ENCODE assay signal across 23 cellular contexts in genomic region chr11:108112059-108112458, GRCh38. TPM values are rescaled to one million over a fixed set of nuclear protein-coding genes. Genes with fewer than 3 reads are reported as not detected.
DNase-seq lines count a peak whose midpoint lies in the region; ATAC-seq and TF ChIP-seq lines count a peak whose summit lies in the region.
"Had no signal": no experiment of that assay in that cellular context is flagged by ENCODE, and none has a peak within 500 bp of the region (broad histone marks: within the 10 kb centered on the region; RNA-seq: fewer than 3 reads in every experiment).

No MANE protein-coding gene starts in this region.

- H3K9ac ChIP-seq in PC-3 (ENCODE audit: low read length) = no peak overlapping the region
- H3K9ac ChIP-seq: BLaER1 had no signal

- H3K27me3 Mint-ChIP-seq in CD4-positive, CD25-positive, alpha-beta regulatory T cell = no peaks in the 10 kb centered on the region
- H3K27me3 Mint-ChIP-seq in endothelial cell (ENCODE audit: unreplicated experiment) = no peaks in the 10 kb centered on the region
- H3K27me3 Mint-ChIP-seq: activated CD8-positive, alpha-beta T cell treated with anti-CD3 and anti-CD28 coated beads for 36 hours had no signal

- no TSS peak for BruUV-seq in PC-3 (replicated peaks; lab: Mats Ljungman, UMichigan)

- no peaks in the 10 kb centered on the region for H3K9me2 ChIP-seq in PC-3 (replicated peaks; ENCODE audit: low read length)

- H3K4me1 Mint-ChIP-seq in CD4-positive, CD25-positive, alpha-beta regulatory T cell = peaks cover 2 to 8% (median 5%) of the 10 kb centered on the region in 4 donors
- H3K4me1 Mint-ChIP-seq in endothelial cell (ENCODE audit: unreplicated experiment) = no peaks in the 10 kb centered on the region

- no peak overlapping the region for H3K4me2 ChIP-seq in PC-3 (ENCODE audit: low read length)
- H3K4me2 ChIP-seq: BLaER1, hepatocyte had no signal

- no peaks in the 10 kb centered on the region for H3K27me3 ChIP-seq in CD4-positive, CD25-positive, alpha-beta regulatory T cell (ENCODE audit: control insufficient read depth, insufficient read depth, low read length)
- H3K27me3 ChIP-seq in PC-3 (ENCODE audit: low read length) (no peaks in the 10 kb centered on the region), stomach (no peaks in the 10 kb centered on the region)
- H3K27me3 ChIP-seq: BLaER1, foreskin keratinocyte, hepatocyte, upper lobe of right lung had no signal

- no peak for TF ChIP-seq EP300 in stomach (IDR thresholded peaks at IDR 0.05)

- H3K27ac ChIP-seq in CD4-positive, CD25-positive, alpha-beta regulatory T cell (ENCODE audit: insufficient read depth, low read length, poor library complexity, severe bottlenecking) = no peak overlapping the region
- H3K27ac ChIP-seq in PC-3 (ENCODE audit: low read length) = no peak overlapping the region
- no peak overlapping the region for H3K27ac ChIP-seq in stomach
- H3K27ac ChIP-seq: BLaER1, foreskin keratinocyte, hepatocyte, upper lobe of right lung had no signal

- CTCF ChIA-PET in PC-3 (lab: Charles Lee) = no interaction called here

- H3K36me3 ChIP-seq in CD4-positive, CD25-positive, alpha-beta regulatory T cell (ENCODE audit: control insufficient read depth, insufficient read depth, low read length) = no peaks in the 10 kb centered on the region
- no peaks in the 10 kb centered on the region; the same call in 1 of the 2 replicates for H3K36me3 ChIP-seq in PC-3 (ENCODE audit: low read depth, low read length)
- peaks cover 0 to 8% (median 2%) of the 10 kb centered on the region in 4 donors for H3K36me3 ChIP-seq in stomach

- DNase-seq in CD4-positive, CD25-positive, alpha-beta regulatory T cell = no peak
- peak; percentile 13 for DNase-seq in ELR (ENCODE audit: low read depth)
- DNase-seq in PC-3 = peak; percentile 10
- DNase-seq in fibroblast of mammary gland (ENCODE audit: low read depth) = peak; percentile 38
- no peak for DNase-seq in stomach
- DNase-seq in endothelial cell (ENCODE audit: low spot score) = no peak
- no peak for DNase-seq in stimulated activated CD4-positive, alpha-beta T cell treated with anti-CD3 and anti-CD28 coated beads, Interleukin-4, amount 100 ng/mL, for 1 hour
- DNase-seq: ACHN; activated CD4-positive, CD25-positive, alpha-beta regulatory T cell; activated CD8-positive, alpha-beta T cell treated with anti-CD3 and anti-CD28 coated beads for 36 hours; activated gamma-delta T cell treated with Interleukin-2 at 50 U/mL for 16 hours; amygdala; KG1; mucosa of descending colon; NCI-H146; T1000; upper lobe of right lung had no signal

- H3K9me3 Mint-ChIP-seq in CD4-positive, CD25-positive, alpha-beta regulatory T cell = no peaks in the 10 kb centered on the region
- no peaks in the 10 kb centered on the region for H3K9me3 Mint-ChIP-seq in endothelial cell (ENCODE audit: unreplicated experiment)
- H3K9me3 Mint-ChIP-seq: activated CD8-positive, alpha-beta T cell treated with anti-CD3 and anti-CD28 coated beads for 36 hours; neural crest cell had no signal

- H2AFZ ChIP-seq in PC-3 (ENCODE audit: low read length) = no peak overlapping the region
- H2AFZ ChIP-seq: hepatocyte had no signal

- TF ChIP-seq CTCF in PC-3 (conservative IDR thresholded peaks at IDR 0.05; ENCODE audit: low read depth, low read length) = no peak
- no peak for TF ChIP-seq CTCF in fibroblast of mammary gland (conservative IDR thresholded peaks at IDR 0.05; ENCODE audit: control insufficient read depth, insufficient read depth, low read depth, low read length)
- no peak for TF ChIP-seq CTCF in stomach (IDR thresholded peaks at IDR 0.05)
- no peak for TF ChIP-seq CTCF in endothelial cell (IDR thresholded peaks at IDR 0.05; ENCODE audit: unreplicated experiment)

- no peak for ATAC-seq in CD4-positive, CD25-positive, alpha-beta regulatory T cell (ENCODE audit: low read depth in 2 of 2)
- ATAC-seq in PC-3 (peak; percentile 9; the same call in 1 of the 2 replicates), HG03460 (IDR thresholded peaks at IDR 0.05; ENCODE audit: unreplicated experiment) (no peak)
- ATAC-seq: activated CD8-positive, alpha-beta T cell treated with anti-CD3 and anti-CD28 coated beads for 36 hours; foreskin keratinocyte; mucosa of descending colon; sciatic nerve; upper lobe of right lung had no signal

- H3K4me3 ChIP-seq in CD4-positive, CD25-positive, alpha-beta regulatory T cell (ENCODE audit: low read depth, low read length) = no peak overlapping the region
- no peak overlapping the region for H3K4me3 ChIP-seq in PC-3 (ENCODE audit: low read length)
- no peak overlapping the region for H3K4me3 ChIP-seq in fibroblast of mammary gland (ENCODE audit: control insufficient read depth, low read depth, low read length)
- H3K4me3 ChIP-seq in stomach = no peak overlapping the region
- H3K4me3 ChIP-seq: BLaER1, hepatocyte, mucosa of descending colon, upper lobe of right lung had no signal

- H3K27ac Mint-ChIP-seq in CD4-positive, CD25-positive, alpha-beta regulatory T cell = peak overlapping the region; percentile 2 to 43 (median 16)
- no peak overlapping the region for H3K27ac Mint-ChIP-seq in endothelial cell (ENCODE audit: unreplicated experiment)
- H3K27ac Mint-ChIP-seq: activated CD8-positive, alpha-beta T cell treated with anti-CD3 and anti-CD28 coated beads for 36 hours had no signal

- no peak overlapping the region for H3K4me3 Mint-ChIP-seq in CD4-positive, CD25-positive, alpha-beta regulatory T cell
- H3K4me3 Mint-ChIP-seq in endothelial cell (ENCODE audit: unreplicated experiment) = no peak overlapping the region
- H3K4me3 Mint-ChIP-seq: activated CD8-positive, alpha-beta T cell treated with anti-CD3 and anti-CD28 coated beads for 36 hours; neural crest cell had no signal

- H3K36me3 Mint-ChIP-seq in CD4-positive, CD25-positive, alpha-beta regulatory T cell = peaks cover 8% of the 10 kb centered on the region
- peaks cover 6% of the 10 kb centered on the region for H3K36me3 Mint-ChIP-seq in endothelial cell (ENCODE audit: low read depth, unreplicated experiment)

- WGBS in stomach, 5 donors = 84 to 97% (median 94%) methylated on average over 2 of the region's 2 CpGs

- no peaks in the 10 kb centered on the region for H3K9me3 ChIP-seq in CD4-positive, CD25-positive, alpha-beta regulatory T cell (ENCODE audit: control insufficient read depth in 2 of 2, low read length in 2 of 2)
- H3K9me3 ChIP-seq in PC-3 (ENCODE audit: low read length) = no peaks in the 10 kb centered on the region
- H3K9me3 ChIP-seq in stomach = no peaks in the 10 kb centered on the region
- H3K9me3 ChIP-seq: BLaER1, mucosa of descending colon, upper lobe of right lung had no signal

- H4K20me1 ChIP-seq in PC-3 (ENCODE audit: low read length) = no peaks in the 10 kb centered on the region
- H4K20me1 ChIP-seq: BLaER1 had no signal

- H3K4me1 ChIP-seq in CD4-positive, CD25-positive, alpha-beta regulatory T cell (ENCODE audit: control insufficient read depth, insufficient read depth, low read length, poor library complexity, severe bottlenecking) = no peaks in the 10 kb centered on the region
- peaks cover 15% of the 10 kb centered on the region for H3K4me1 ChIP-seq in PC-3 (ENCODE audit: insufficient read depth, low read length)
- H3K4me1 ChIP-seq in stomach = peaks cover 6 to 18% (median 11%) of the 10 kb centered on the region in 4 donors
- H3K4me1 ChIP-seq: foreskin keratinocyte had no signal

- intact Hi-C loops in PC-3 (cut with micrococcal nuclease) = no loop called here
- intact Hi-C loops in stomach (cut with DNase I; ENCODE audit: low total_unique reads) = no loop called here

- H3K79me2 ChIP-seq in PC-3 (ENCODE audit: low read length) = no peaks in the 10 kb centered on the region
- H3K79me2 ChIP-seq: hepatocyte had no signal

- TF ChIP-seq POLR2A in stomach (IDR thresholded peaks at IDR 0.05) = no peak

- H3F3A ChIP-seq in PC-3 (ENCODE audit: low read length, unreplicated experiment) = no peaks in the 10 kb centered on the region

- POLR2A ChIA-PET in PC-3 (lab: Charles Lee; ENCODE audit: unreplicated experiment) = no interaction called here

RNA-seq across cellular contexts. Expression of gene ACAT1, which starts 9.3 kb away (rescaled TPM):
- 19.0 TPM for total RNA-seq in CD4-positive, CD25-positive, alpha-beta regulatory T cell
- polyA plus RNA-seq in CD4-positive, CD25-positive, alpha-beta regulatory T cell = 10 to 100 TPM; 35.2 to 52.6 (median 44.3) TPM
- total RNA-seq in PC-3 (2014; rRNA removed) = 180 and 212 TPM in 2 replicates
- 100 to 1,000 TPM in 2 of 5 donors, 10 to 100 TPM in 3; 24.1 to 162 (median 69.0) TPM for total RNA-seq in stomach
- polyA plus RNA-seq in stomach = 10 to 100 TPM; 80.7 to 95.2 (median 81.0) TPM
- total RNA-seq in endothelial cell (ENCODE audit: unreplicated experiment) = 26.2 TPM

Comparison
In these comparisons a context has a peak if more than half of its experiments do, and no peak if none do; other contexts are left out.
1. DNase-seq: peak in ELR (single experiment), PC-3 (single experiment) and fibroblast of mammary gland (single experiment); none in CD4-positive, CD25-positive, alpha-beta regulatory T cell (0 of 3), stomach (single experiment), endothelial cell (single experiment) and stimulated activated CD4-positive, alpha-beta T cell treated with anti-CD3 and anti-CD28 coated beads, Interleukin-4, amount 100 ng/mL, for 1 hour (single experiment).